16 cellular contexts compared by ENCODE assay signal in genomic region chr4:73978886-73979285, GRCh38. TPM values are rescaled to one million over a fixed set of nuclear protein-coding genes. Genes with fewer than 3 reads are reported as not detected.
DNase-seq lines count a peak whose midpoint lies in the region; ATAC-seq and TF ChIP-seq lines count a peak whose summit lies in the region.
"Had no signal": no experiment of that assay in that cellular context is flagged by ENCODE, and none has a peak within 500 bp of the region (broad histone marks: within the 10 kb centered on the region; RNA-seq: fewer than 3 reads in every experiment).

No MANE protein-coding gene starts in this region.

- H3K36me3 Mint-ChIP-seq in activated naive CD8-positive, alpha-beta T cell treated with anti-CD3 and anti-CD28 coated beads, Interleukin-2, amount 50 U/mL, for 24 hours (ENCODE audit: low read depth) = no peaks in the 10 kb centered on the region
- H3K36me3 Mint-ChIP-seq: CD8-positive, alpha-beta T cell had no signal

- DNase-seq in GDM1 (lab: John Stamatoyannopoulos, UW) (peak; percentile 13), SK-MEL-5 (ENCODE audit: low read depth, low spot score) (peak; percentile 3), fibroblast of lung (ENCODE audit: low read depth in 2 of 2) (peak; percentile 92 to 93), renal cortical epithelial cell (ENCODE audit: low read depth) (peak; percentile 72), heart right ventricle (no peak), NCI-H524 (lab: John Stamatoyannopoulos, UW) (no peak), COLO668 (lab: John Stamatoyannopoulos, UW; ENCODE audit: unreplicated experiment) (no peak)
- no peak for DNase-seq in activated naive CD8-positive, alpha-beta T cell treated with anti-CD3 and anti-CD28 coated beads, Interleukin-2, amount 50 U/mL, for 24 hours
- DNase-seq: activated CD8-positive, alpha-beta T cell treated with anti-CD3 and anti-CD28 coated beads, Interleukin-2, amount 10 ng/mL, durations not matched to agents 7 days and 5 days; CD8-positive, alpha-beta T cell; Kasumi-1; left lung; nephron progenitor cell had no signal

- H3K9me3 Mint-ChIP-seq in activated naive CD8-positive, alpha-beta T cell treated with anti-CD3 and anti-CD28 coated beads, Interleukin-2, amount 50 U/mL, for 24 hours = peaks cover 5% of the 10 kb centered on the region
- H3K9me3 Mint-ChIP-seq: T-helper 2 cell treated with Interferon-gamma antibody and Interleukin-4, amounts not matched to agents 5 μg/mL and 100 μg/mL, for 36 hours had no signal

- H3K36me3 ChIP-seq in fibroblast of lung (ENCODE audit: control insufficient read depth, insufficient read depth, low read length) (no peaks in the 10 kb centered on the region), heart right ventricle (no peaks in the 10 kb centered on the region)
- H3K36me3 ChIP-seq: left lung had no signal

- H3K4me1 ChIP-seq in fibroblast of lung (ENCODE audit: control insufficient read depth, extremely low read depth, insufficient read depth, low read length) (peaks cover 7% of the 10 kb centered on the region), heart right ventricle (peaks cover 0 to 8% (median 0%) of the 10 kb centered on the region in 9 donors)
- H3K4me1 ChIP-seq: left lung had no signal

- TF ChIP-seq CTCF in fibroblast of lung (conservative IDR thresholded peaks at IDR 0.05 in 1 of 2, IDR thresholded peaks at IDR 0.05 in 1 of 2; ENCODE audit: low read depth in 1 of 2, low read length in 2 of 2) (no peak), heart right ventricle (IDR thresholded peaks at IDR 0.05) (no peak)

- no peak overlapping the region for H2AFZ ChIP-seq in fibroblast of lung (ENCODE audit: low read length)

- no peak overlapping the region for H3K4me2 ChIP-seq in fibroblast of lung (ENCODE audit: extremely low read depth, insufficient read depth, low read length)

- no peak overlapping the region for H3K9ac ChIP-seq in fibroblast of lung (ENCODE audit: insufficient read depth, low read length)

- no peak for ATAC-seq in heart right ventricle
- ATAC-seq in activated naive CD8-positive, alpha-beta T cell treated with anti-CD3 and anti-CD28 coated beads, Interleukin-2, amount 50 U/mL, for 24 hours = no peak
- ATAC-seq: activated CD8-positive, alpha-beta T cell treated with anti-CD3 and anti-CD28 coated beads, Interleukin-2, amount 10 ng/mL, durations not matched to agents 7 days and 5 days; CD8-positive, alpha-beta T cell; left lung had no signal

- H3K27ac ChIP-seq in fibroblast of lung (ENCODE audit: insufficient read depth, low read length) = peak overlapping the region; percentile 2
- H3K27ac ChIP-seq in heart right ventricle = no peak overlapping the region
- H3K27ac ChIP-seq: left lung had no signal

- H3K4me1 Mint-ChIP-seq in activated naive CD8-positive, alpha-beta T cell treated with anti-CD3 and anti-CD28 coated beads, Interleukin-2, amount 50 U/mL, for 24 hours = no peaks in the 10 kb centered on the region
- H3K4me1 Mint-ChIP-seq: nephron progenitor cell had no signal

- no peak overlapping the region for H3K4me3 Mint-ChIP-seq in activated naive CD8-positive, alpha-beta T cell treated with anti-CD3 and anti-CD28 coated beads, Interleukin-2, amount 50 U/mL, for 24 hours
- H3K4me3 Mint-ChIP-seq: activated CD8-positive, alpha-beta T cell treated with anti-CD3 and anti-CD28 coated beads, Interleukin-2, amount 10 ng/mL, durations not matched to agents 7 days and 5 days; CD8-positive, alpha-beta T cell; nephron progenitor cell; T-helper 2 cell treated with Interferon-gamma antibody and Interleukin-4, amounts not matched to agents 5 μg/mL and 100 μg/mL, for 36 hours had no signal

- H4K20me1 ChIP-seq in fibroblast of lung (ENCODE audit: control insufficient read depth, extremely low read depth, insufficient read depth, low read length) = no peaks in the 10 kb centered on the region

- H3K27me3 Mint-ChIP-seq in activated naive CD8-positive, alpha-beta T cell treated with anti-CD3 and anti-CD28 coated beads, Interleukin-2, amount 50 U/mL, for 24 hours = peaks cover 16% of the 10 kb centered on the region

- H3K27me3 ChIP-seq in fibroblast of lung (ENCODE audit: control insufficient read depth, insufficient read depth, low read length) (no peaks in the 10 kb centered on the region), heart right ventricle (peaks cover 0 to 28% (median 8%) of the 10 kb centered on the region in 7 donors)

- no peak overlapping the region for H3K27ac Mint-ChIP-seq in activated naive CD8-positive, alpha-beta T cell treated with anti-CD3 and anti-CD28 coated beads, Interleukin-2, amount 50 U/mL, for 24 hours
- H3K27ac Mint-ChIP-seq: activated CD8-positive, alpha-beta T cell treated with anti-CD3 and anti-CD28 coated beads, Interleukin-2, amount 10 ng/mL, durations not matched to agents 7 days and 5 days; CD8-positive, alpha-beta T cell; nephron progenitor cell; T-helper 2 cell treated with Interferon-gamma antibody and Interleukin-4, amounts not matched to agents 5 μg/mL and 100 μg/mL, for 36 hours had no signal

- in situ Hi-C loops in SK-MEL-5 (cut with HindIII; ENCODE audit: low pct_unique_long_range_greater_than_20kb, low sequenced_read_pairs) = no loop called here

- intact Hi-C loops in heart right ventricle (cut with DNase I) = no loop called here

- H3K79me2 ChIP-seq in fibroblast of lung (ENCODE audit: control insufficient read depth, insufficient read depth, low read length) = no peaks in the 10 kb centered on the region

- H3K4me3 ChIP-seq in fibroblast of lung (replicated peaks in 1 of 4; ENCODE audit: control extremely low read depth in 1 of 4, insufficient read depth in 1 of 4, low read depth in 3 of 4, low read length in 4 of 4) (no peak overlapping the region), heart right ventricle (no peak overlapping the region)
- H3K4me3 ChIP-seq: coronary artery, left lung had no signal

- H3K9me3 ChIP-seq in fibroblast of lung (ENCODE audit: control insufficient read depth, insufficient read depth, low read depth, low read length) (no peaks in the 10 kb centered on the region), heart right ventricle (peaks cover 0 to 22% (median 6%) of the 10 kb centered on the region in 11 donors)

RNA-seq across cellular contexts. Expression of gene PF4, which starts 2.9 kb away (rescaled TPM):
- total RNA-seq in SK-MEL-5 (2014; rRNA removed; shearing (Covaris generic)) = 0.83 and 1.4 TPM in 2 replicates
- 0.65 and 3.7 TPM in 2 replicates for polyA plus RNA-seq in SK-MEL-5 (2015; cell fraction: cytosol; rRNA removed)
- not detected in 2 replicates for polyA plus RNA-seq in SK-MEL-5 (2015; cell fraction: nucleus; rRNA removed)
- total RNA-seq in fibroblast of lung (not detected in 2 replicates), renal cortical epithelial cell (0.60 and 0.87 TPM in 2 replicates), heart right ventricle (under 1 TPM in 1 of 10 donors, not detected in 9; 0.76 TPM)
- polyA plus RNA-seq in fibroblast of lung (not detected in 2 replicates), heart right ventricle (under 1 TPM in 1 of 2 donors, not detected in 1; 0.61 TPM)
- 0.37 TPM in 1 of 2 replicates, not detected in the other for polyA plus RNA-seq in fibroblast of lung (2012)
- not detected in 2 replicates for polyA minus RNA-seq in fibroblast of lung (ENCODE audit: low replicate concordance)
- total RNA-seq: activated CD8-positive, alpha-beta T cell treated with anti-CD3 and anti-CD28 coated beads, Interleukin-2, amount 10 ng/mL, durations not matched to agents 7 days and 5 days; CD8-positive, alpha-beta T cell had no signal

RNA-seq across cellular contexts. Expression of gene PPBP, which starts 9.1 kb away (rescaled TPM):
- not detected in 2 replicates for total RNA-seq in SK-MEL-5 (2014; rRNA removed; shearing (Covaris generic))
- not detected in 2 replicates for polyA plus RNA-seq in SK-MEL-5 (2015; cell fraction: cytosol; rRNA removed)
- polyA plus RNA-seq in SK-MEL-5 (2015; cell fraction: nucleus; rRNA removed) = not detected in 2 replicates
- total RNA-seq in fibroblast of lung = not detected in 2 replicates
- not detected in 2 replicates for polyA plus RNA-seq in fibroblast of lung
- polyA plus RNA-seq in fibroblast of lung (2012) = not detected in 2 replicates
- polyA minus RNA-seq in fibroblast of lung (ENCODE audit: low replicate concordance) = not detected in 2 replicates
- total RNA-seq in renal cortical epithelial cell = 1.6 TPM in 1 of 2 replicates, not detected in the other
- 1 to 10 TPM in 2 of 10 donors, under 1 TPM in 5, not detected in 3; 0.42 to 1.5 (median 0.50) TPM for total RNA-seq in heart right ventricle
- polyA plus RNA-seq in heart right ventricle = under 1 TPM in 1 of 2 donors, not detected in 1; 0.58 TPM
- total RNA-seq: activated CD8-positive, alpha-beta T cell treated with anti-CD3 and anti-CD28 coated beads, Interleukin-2, amount 10 ng/mL, durations not matched to agents 7 days and 5 days had no signal

RNA-seq across cellular contexts. Expression of gene CXCL5, which starts 19.6 kb away (rescaled TPM):
- total RNA-seq in SK-MEL-5 (2014; rRNA removed; shearing (Covaris generic)) = not detected in 2 replicates
- not detected in 2 replicates for polyA plus RNA-seq in SK-MEL-5 (2015; cell fraction: cytosol; rRNA removed)
- not detected in 2 replicates for polyA plus RNA-seq in SK-MEL-5 (2015; cell fraction: nucleus; rRNA removed)
- total RNA-seq in fibroblast of lung (0.66 and 0.77 TPM in 2 replicates), renal cortical epithelial cell (42.3 and 210 TPM in 2 replicates), heart right ventricle (under 1 TPM in 3 of 10 donors, not detected in 7; 0.15 to 0.25 (median 0.18) TPM)
- polyA plus RNA-seq in fibroblast of lung (0.24 and 0.58 TPM in 2 replicates), heart right ventricle (under 1 TPM; 0.07 to 0.09 TPM)
- 0.13 and 0.45 TPM in 2 replicates for polyA plus RNA-seq in fibroblast of lung (2012)
- polyA minus RNA-seq in fibroblast of lung (ENCODE audit: low replicate concordance) = not detected in 2 replicates
- total RNA-seq: activated CD8-positive, alpha-beta T cell treated with anti-CD3 and anti-CD28 coated beads, Interleukin-2, amount 10 ng/mL, durations not matched to agents 7 days and 5 days; CD8-positive, alpha-beta T cell had no signal

RNA-seq across cellular contexts. Expression of gene CXCL3, which starts 59.6 kb away (rescaled TPM):
- 1.5 and 2.1 TPM in 2 replicates for total RNA-seq in SK-MEL-5 (2014; rRNA removed; shearing (Covaris generic))
- 3.0 and 4.4 TPM in 2 replicates for polyA plus RNA-seq in SK-MEL-5 (2015; cell fraction: cytosol; rRNA removed)
- 7.2 and 7.9 TPM in 2 replicates for polyA plus RNA-seq in SK-MEL-5 (2015; cell fraction: nucleus; rRNA removed)
- total RNA-seq in fibroblast of lung (1.3 and 2.5 TPM in 2 replicates), renal cortical epithelial cell (5.0 and 17.7 TPM in 2 replicates), heart right ventricle (1 to 10 TPM in 5 of 10 donors, under 1 TPM in 4, not detected in 1; 0.24 to 5.1 (median 1.4) TPM)
- polyA plus RNA-seq in fibroblast of lung (0.51 and 1.9 TPM in 2 replicates), heart right ventricle (1 to 10 TPM; 1.1 to 1.9 TPM)
- 0.43 and 1.6 TPM in 2 replicates for polyA plus RNA-seq in fibroblast of lung (2012)
- polyA minus RNA-seq in fibroblast of lung (ENCODE audit: low replicate concordance) = not detected in 2 replicates
- total RNA-seq: activated CD8-positive, alpha-beta T cell treated with anti-CD3 and anti-CD28 coated beads, Interleukin-2, amount 10 ng/mL, durations not matched to agents 7 days and 5 days; skeletal muscle tissue had no signal

Comparison
In these comparisons a context has a peak if more than half of its experiments do, and no peak if none do; other contexts are left out.
1. DNase-seq: peak in GDM1 (single experiment), SK-MEL-5 (single experiment), fibroblast of lung (2 of 2) and renal cortical epithelial cell (single experiment); none in heart right ventricle (0 of 2), activated naive CD8-positive, alpha-beta T cell treated with anti-CD3 and anti-CD28 coated beads, Interleukin-2, amount 50 U/mL, for 24 hours (single experiment), NCI-H524 (0 of 2) and COLO668 (single experiment).
2. RNA of gene CXCL5, which starts 19.6 kb away (total RNA-seq): 42.3 to 210 TPM in renal cortical epithelial cell; 0.66 to 0.77 TPM in fibroblast of lung, 0.15 to 0.25 TPM in heart right ventricle and not detected in SK-MEL-5; every median in the first group is over 10 times any median in the second.